In genomic region chr16:16144416-16144815, GRCh38 we compare ENCODE assay signal across 21 cellular contexts.
A peak's percentile ranks its signal among the peaks of the same experiment; 100 is the strongest.
DNase-seq lines count a peak whose midpoint lies in the region; ATAC-seq, FAIRE-seq and TF ChIP-seq lines count a peak whose summit lies in the region.
"Had no signal": no experiment of that assay in that cellular context is flagged by ENCODE, and none has a peak within 500 bp of the region (broad histone marks: within the 10 kb centered on the region; RNA-seq: fewer than 3 reads in every experiment).

No MANE protein-coding gene starts in this region.

- ATAC-seq in A549 (0 out of 6 replicates have a peak, but pooled peaks of 1 of the 2 experiments have one; percentile 4), WTC11 (no peak), HG02678 (IDR thresholded peaks at IDR 0.05; ENCODE audit: unreplicated experiment) (no peak)
- ATAC-seq: activated CD8-positive, alpha-beta T cell treated with anti-CD3 and anti-CD28 coated beads for 36 hours; Right ventricle myocardium inferior had no signal

- in situ Hi-C loops in GM13977 (cut with MboI; ENCODE audit: low pct_unique_long_range_greater_than_20kb, low sequenced_read_pairs, unreplicated experiment): no loop called here

- H3K4me1 ChIP-seq in A549: peaks cover 11% of the 10 kb centered on the region; the same call in 2 of the 3 replicates

- FAIRE-seq in A549 (lab: Jason Lieb, UNC): no peak
- FAIRE-seq in H54 (lab: Jason Lieb, UNC): peak; percentile 6
- FAIRE-seq: islet of Langerhans had no signal

- 76% methylated on average over 5 of the region's 5 CpGs for WGBS in A549 (ENCODE audit: missing lambda C conversion rate)

- H3K27me3 Mint-ChIP-seq in WTC11 (ENCODE audit: low read depth): no peaks in the 10 kb centered on the region
- H3K27me3 Mint-ChIP-seq: activated CD8-positive, alpha-beta T cell treated with anti-CD3 and anti-CD28 coated beads for 36 hours; activated naive CD8-positive, alpha-beta T cell treated with anti-CD3 and anti-CD28 coated beads, Interleukin-2, amount 10 ng/mL, durations not matched to agents 7 days and 5 days; CD8-positive, alpha-beta memory T cell; stimulated activated naive CD8-positive, alpha-beta T cell treated with anti-CD3 and anti-CD28 coated beads, Interleukin-15, Interleukin-2, amounts not matched to agents 100 ng/mL and 50 ng/mL, for 24 hours had no signal

- H3K9me3 Mint-ChIP-seq in WTC11: no peaks in the 10 kb centered on the region
- H3K9me3 Mint-ChIP-seq: activated CD8-positive, alpha-beta T cell treated with anti-CD3 and anti-CD28 coated beads for 36 hours; activated naive CD8-positive, alpha-beta T cell treated with anti-CD3 and anti-CD28 coated beads, Interleukin-2, amount 10 ng/mL, durations not matched to agents 7 days and 5 days; CD8-positive, alpha-beta memory T cell; neural crest cell; stimulated activated naive CD8-positive, alpha-beta T cell treated with anti-CD3 and anti-CD28 coated beads, Interleukin-15, Interleukin-2, amounts not matched to agents 100 ng/mL and 50 ng/mL, for 24 hours had no signal

- H3K27ac Mint-ChIP-seq in WTC11: peak overlapping the region; percentile 53; the same call in 1 of the 2 replicates
- H3K27ac Mint-ChIP-seq: activated CD8-positive, alpha-beta T cell treated with anti-CD3 and anti-CD28 coated beads for 36 hours; activated naive CD8-positive, alpha-beta T cell treated with anti-CD3 and anti-CD28 coated beads, Interleukin-2, amount 10 ng/mL, durations not matched to agents 7 days and 5 days; stimulated activated naive CD8-positive, alpha-beta T cell treated with anti-CD3 and anti-CD28 coated beads, Interleukin-15, Interleukin-2, amounts not matched to agents 100 ng/mL and 50 ng/mL, for 24 hours had no signal

- POLR2A ChIA-PET in A549 (lab: Yijun Ruan, JAX) (no interaction called here), WTC11 (lab: Charles Lee) (no interaction called here)

- no peak overlapping the region for H3K4me2 ChIP-seq in A549

- CTCF ChIA-PET in A549 (lab: Yijun Ruan, JAX): interaction anchor here (1.6 to 2.5 kb wide), 2 partner anchors 367 to 374 kb away, joined by 3 to 7 read pairs; no protein-coding TSS in a partner anchor
- CTCF ChIA-PET in WTC11 (lab: Charles Lee): interaction anchor here (0.6 kb wide), 1 partner anchor 37 kb away, joined by 3 read pairs; no protein-coding TSS in a partner anchor

- no peak for TF ChIP-seq CTCF in A549 (IDR thresholded peaks at IDR 0.05)
- TF ChIP-seq CTCF in WTC11 (IDR thresholded peaks at IDR 0.05): no peak
- no peak for TF ChIP-seq CTCF in GM13977 (IDR thresholded peaks at IDR 0.05; ENCODE audit: extremely low read depth, insufficient read depth, missing control alignments)

- TF ChIP-seq RAD21 in A549 (conservative IDR thresholded peaks at IDR 0.05 in 1 of 2, IDR thresholded peaks at IDR 0.05 in 1 of 2): no peak

- no peak overlapping the region for H3K4me3 ChIP-seq in A549
- H3K4me3 ChIP-seq: upper lobe of left lung had no signal

- no peak overlapping the region for H3K4me3 Mint-ChIP-seq in WTC11
- H3K4me3 Mint-ChIP-seq: activated CD8-positive, alpha-beta T cell treated with anti-CD3 and anti-CD28 coated beads for 36 hours; activated naive CD8-positive, alpha-beta T cell treated with anti-CD3 and anti-CD28 coated beads, Interleukin-2, amount 10 ng/mL, durations not matched to agents 7 days and 5 days; CD8-positive, alpha-beta memory T cell; neural crest cell; stimulated activated naive CD8-positive, alpha-beta T cell treated with anti-CD3 and anti-CD28 coated beads, Interleukin-15, Interleukin-2, amounts not matched to agents 100 ng/mL and 50 ng/mL, for 24 hours had no signal

- no peak overlapping the region; a peak in 1 of 6 replicates for H3K27ac ChIP-seq in A549
- H3K27ac ChIP-seq: HL-60, upper lobe of left lung had no signal

- DNase-seq in A549 (ENCODE audit: low read depth in 1 of 2, low spot score in 1 of 2) (no peak), H54 (ENCODE audit: insufficient read length, low spot score) (peak; percentile 49), WTC11 (ENCODE audit: low spot score) (no peak), islet precursor cell (peak; percentile 67), GM13977 (ENCODE audit: low spot score) (no peak)
- DNase-seq in stimulated activated CD4-positive, alpha-beta T cell treated with anti-CD3 and anti-CD28 coated beads, Interleukin-4, amount 100 ng/mL, for 24 hours: no peak
- DNase-seq in stimulated activated CD4-positive, alpha-beta T cell treated with anti-CD3 and anti-CD28 coated beads, Interleukin-15, amount 100 ng/mL, for 24 hours: no peak
- DNase-seq: activated CD8-positive, alpha-beta T cell treated with anti-CD3 and anti-CD28 coated beads for 36 hours; activated naive CD8-positive, alpha-beta T cell treated with anti-CD3 and anti-CD28 coated beads, Interleukin-2, amount 10 ng/mL, durations not matched to agents 7 days and 5 days; activated T-cell treated with anti-CD3 and anti-CD28 coated beads, Interleukin-2, amount 50 U/mL, for 48 hours; CD8-positive, alpha-beta memory T cell; H7; NCI-H187 treated with DMSO at 0.1 percent for 48 hours; T-helper 1 cell; upper lobe of left lung had no signal

- H3K9me3 ChIP-seq in A549: no peaks in the 10 kb centered on the region
- H3K9me3 ChIP-seq: upper lobe of left lung had no signal

- H3K4me1 Mint-ChIP-seq in WTC11: peaks cover 7% of the 10 kb centered on the region
- H3K4me1 Mint-ChIP-seq: neural crest cell had no signal

- peaks cover 39% of the 10 kb centered on the region for H3K36me3 Mint-ChIP-seq in WTC11

- TF ChIP-seq POLR2A in A549 (IDR thresholded peaks at IDR 0.05; ENCODE audit: low read length) (no peak), H54 (IDR thresholded peaks at IDR 0.05; ENCODE audit: low read depth, low read length) (no peak)

- no peak for TF ChIP-seq EP300 in A549 (IDR thresholded peaks at IDR 0.05)

TF ChIP-seq in A549, 52 proteins besides CTCF, POLR2A, EP300 and RAD21:
- TF ChIP-seq FOSL2 (IDR thresholded peaks at IDR 0.05): no peak
- TF ChIP-seq FOSL2 (CRISPR knock-in tag; IDR thresholded peaks at IDR 0.05): peak; percentile 15; the same call in 1 of the 2 replicates
- no peak for TF ChIP-seq RARB (CRISPR knock-in tag; IDR thresholded peaks at IDR 0.05)
- no peak for TF ChIP-seq HMGXB4 (CRISPR knock-in tag; IDR thresholded peaks at IDR 0.05; ENCODE audit: borderline replicate concordance)
- no peak for TF ChIP-seq PHF8 (IDR thresholded peaks at IDR 0.05; ENCODE audit: borderline replicate concordance, low read depth)
- no peak for TF ChIP-seq ZC3H11A (IDR thresholded peaks at IDR 0.05)
- TF ChIP-seq ATOH8 (CRISPR knock-in tag; IDR thresholded peaks at IDR 0.05; ENCODE audit: low read depth): no peak
- TF ChIP-seq RFX5 (IDR thresholded peaks at IDR 0.05): no peak

TF ChIP-seq in WTC11, 78 proteins besides CTCF, POLR2A, EP300 and RAD21:
- TF ChIP-seq SMAD3 (CRISPR knock-in tag; IDR thresholded peaks at IDR 0.05; ENCODE audit: borderline replicate concordance) (no peak), ZNF281 (CRISPR knock-in tag; IDR thresholded peaks at IDR 0.05) (no peak)
TF ChIP-seq in WTC11: peak in this region for 0.

Comparison
In these comparisons a context has a peak if more than half of its experiments do, and no peak if none do; other contexts are left out.
1. DNase-seq: peak in H54 (single experiment) and islet precursor cell (single experiment); none in A549 (0 of 2), WTC11 (single experiment), stimulated activated CD4-positive, alpha-beta T cell treated with anti-CD3 and anti-CD28 coated beads, Interleukin-4, amount 100 ng/mL, for 24 hours (single experiment), GM13977 (single experiment) and stimulated activated CD4-positive, alpha-beta T cell treated with anti-CD3 and anti-CD28 coated beads, Interleukin-15, amount 100 ng/mL, for 24 hours (single experiment).